Comparison of ENCODE assay signal across 23 cellular contexts in genomic region chr11:17695454-17696441, GRCh38. TPM values are rescaled to one million over a fixed set of nuclear protein-coding genes. Genes with fewer than 3 reads are reported as not detected.
DNase-seq lines count a peak whose midpoint lies in the region; FAIRE-seq and TF ChIP-seq lines count a peak whose summit lies in the region.
"Had no signal": no experiment of that assay in that cellular context is flagged by ENCODE, and none has a peak within 500 bp of the region (broad histone marks: within the 10 kb centered on the region; RNA-seq: fewer than 3 reads in every experiment).

No MANE protein-coding gene starts in this region.

- H3K27ac Mint-ChIP-seq in Calu3 (ENCODE audit: unreplicated experiment) (no peak overlapping the region), H9 (no peak overlapping the region)
- H3K27ac Mint-ChIP-seq: activated CD8-positive, alpha-beta T cell treated with anti-CD3 and anti-CD28 coated beads, Interleukin-2, amount 10 ng/mL, durations not matched to agents 7 days and 5 days had no signal

- intact Hi-C loops in Calu3 (cut with micrococcal nuclease; ENCODE audit: unreplicated experiment) (no loop called here), endothelial cell of umbilical vein (cut with micrococcal nuclease) (no loop called here), esophagus muscularis mucosa (cut with DNase I) (no loop called here), esophagus squamous epithelium (cut with DNase I) (no loop called here)

- H4K8ac ChIP-seq in H9 (replicated peaks; ENCODE audit: insufficient read length, low read depth, low read length): no peak overlapping the region

- no peak for TF ChIP-seq EP300 in esophagus muscularis mucosa (IDR thresholded peaks at IDR 0.05)

- TF ChIP-seq POLR2A in endothelial cell of umbilical vein (IDR thresholded peaks at IDR 0.05; ENCODE audit: low read depth, low read length) (no peak), esophagus muscularis mucosa (IDR thresholded peaks at IDR 0.05; ENCODE audit: low read depth) (no peak), esophagus squamous epithelium (IDR thresholded peaks at IDR 0.05) (no peak)

- no peak for TF ChIP-seq CTCF in Calu3 (IDR thresholded peaks at IDR 0.05; ENCODE audit: unreplicated experiment)
- no peak for TF ChIP-seq CTCF in H9 (conservative IDR thresholded peaks at IDR 0.05)
- TF ChIP-seq CTCF in endothelial cell of umbilical vein (IDR thresholded peaks at IDR 0.05; ENCODE audit: extremely low read depth in 1 of 2, insufficient read depth in 1 of 2, low read depth in 1 of 2, low read length in 2 of 2): no peak
- no peak for TF ChIP-seq CTCF in esophagus muscularis mucosa (IDR thresholded peaks at IDR 0.05)
- TF ChIP-seq CTCF in esophagus squamous epithelium (IDR thresholded peaks at IDR 0.05): no peak

- H3K27me3 Mint-ChIP-seq in Calu3 (ENCODE audit: unreplicated experiment): peaks cover 71% of the 10 kb centered on the region
- H3K27me3 Mint-ChIP-seq in H9 (ENCODE audit: low read depth): peaks cover 69% of the 10 kb centered on the region

- H3K56ac ChIP-seq in H9 (ENCODE audit: insufficient read length, low read depth, low read length): no peak overlapping the region

- no peak overlapping the region for H2BK20ac ChIP-seq in H9 (ENCODE audit: low read depth, low read length, poor library complexity, severe bottlenecking)

- H3K9ac ChIP-seq in H9 (ENCODE audit: extremely low read depth, insufficient read length, low read length) (no peak overlapping the region), endothelial cell of umbilical vein (replicated peaks; ENCODE audit: extremely low read depth, insufficient read depth, low read length) (no peak overlapping the region)

- no peak overlapping the region for H2BK120ac ChIP-seq in H9 (ENCODE audit: low read depth, low read length, poor library complexity, severe bottlenecking)

- H3K14ac ChIP-seq in H9 (ENCODE audit: insufficient read depth, low read length): no peak overlapping the region

- H2BK12ac ChIP-seq in H9 (ENCODE audit: insufficient read length, low read depth, low read length): no peak overlapping the region

- H3K4me3 Mint-ChIP-seq in Calu3 (ENCODE audit: low read depth, unreplicated experiment): peak overlapping the region; percentile 24
- peak overlapping the region; percentile 46 to 80 for H3K4me3 Mint-ChIP-seq in H9
- H3K4me3 Mint-ChIP-seq: activated CD8-positive, alpha-beta T cell treated with anti-CD3 and anti-CD28 coated beads, Interleukin-2, amount 10 ng/mL, durations not matched to agents 7 days and 5 days; activated T-cell treated with anti-CD3 and anti-CD28 coated beads, Interleukin-2, amount 50 U/mL, for 4 hours had no signal

- BruUV-seq in Calu3 (replicated peaks; lab: Mats Ljungman, UMichigan) (no TSS peak), endothelial cell of umbilical vein (replicated peaks; lab: Mats Ljungman, UMichigan) (no TSS peak)

- H4K20me1 ChIP-seq in H9 (ENCODE audit: control insufficient read depth, insufficient read depth, insufficient read length) (no peaks in the 10 kb centered on the region), endothelial cell of umbilical vein (replicated peaks; ENCODE audit: control insufficient read depth, extremely low read depth, insufficient read depth, low read length) (no peaks in the 10 kb centered on the region)

- H3K4me2 ChIP-seq in H9 (ENCODE audit: insufficient read depth, insufficient read length, low read length): peak overlapping the region; percentile 37
- no peak overlapping the region for H3K4me2 ChIP-seq in endothelial cell of umbilical vein (ENCODE audit: insufficient read depth, low read length)

- H3K36me3 Mint-ChIP-seq in Calu3 (ENCODE audit: insufficient read depth, unreplicated experiment) (no peaks in the 10 kb centered on the region), H9 (ENCODE audit: insufficient read depth in 1 of 3, low read depth in 3 of 3) (no peaks in the 10 kb centered on the region)

- no peak overlapping the region for H2BK5ac ChIP-seq in H9 (ENCODE audit: insufficient read length, low read length)

- H3K9me3 Mint-ChIP-seq in Calu3 (ENCODE audit: low read depth, unreplicated experiment) (no peaks in the 10 kb centered on the region), H9 (no peaks in the 10 kb centered on the region)
- H3K9me3 Mint-ChIP-seq: activated T-cell treated with anti-CD3 and anti-CD28 coated beads, Interleukin-2, amount 50 U/mL, for 4 hours had no signal

- H3K27me3 ChIP-seq in H9 (ENCODE audit: insufficient read depth, low read length) (peaks cover 19% of the 10 kb centered on the region), endothelial cell of umbilical vein (ENCODE audit: control insufficient read depth in 2 of 2, insufficient read depth in 2 of 2, low read length in 2 of 2) (peaks cover 27 to 39% of the 10 kb centered on the region in 2 experiments), esophagus muscularis mucosa (peaks cover 0 to 56% (median 16%) of the 10 kb centered on the region in 4 donors), esophagus squamous epithelium (peaks cover 0 to 70% (median 2%) of the 10 kb centered on the region in 4 donors)
- H3K27me3 ChIP-seq: body of pancreas had no signal

- dilution Hi-C loops in endothelial cell of umbilical vein (cut with MboI; ENCODE audit: extremely low pct_ligation_motif_present, low sequenced_read_pairs): no loop called here

- H2AFZ ChIP-seq in H9 (ENCODE audit: low read length) (no peak overlapping the region), endothelial cell of umbilical vein (ENCODE audit: low read depth, low read length) (no peak overlapping the region)

- no peak overlapping the region for H4K5ac ChIP-seq in H9 (ENCODE audit: insufficient read length, low read depth, low read length)

- no peaks in the 10 kb centered on the region for H3K9me1 ChIP-seq in endothelial cell of umbilical vein (replicated peaks; ENCODE audit: control insufficient read depth, extremely low read depth, insufficient read depth, low read length)

- H3K4me3 ChIP-seq in endothelial cell of umbilical vein (replicated peaks in 1 of 3; ENCODE audit: insufficient read depth in 1 of 3, low read depth in 1 of 3, low read length in 3 of 3) (no peak overlapping the region), esophagus muscularis mucosa (peak overlapping the region in 1 of 4 donors; percentile 14), esophagus squamous epithelium (peak overlapping the region in 1 of 4 donors; percentile 18)
- H3K4me3 ChIP-seq: body of pancreas, left lung, mucosa of descending colon, right lobe of liver, stomach, upper lobe of left lung had no signal

- no peaks in the 10 kb centered on the region for H3K79me1 ChIP-seq in H9 (ENCODE audit: insufficient read depth, low read depth, low read length, poor library complexity, severe bottlenecking)

- 0 out of 2 replicates have a peak, but pooled peaks cover 1% of the 10 kb centered on the region for H3K79me2 ChIP-seq in H9 (ENCODE audit: insufficient read depth, low read length)
- H3K79me2 ChIP-seq in endothelial cell of umbilical vein (ENCODE audit: control insufficient read depth, insufficient read depth, low read length): no peaks in the 10 kb centered on the region

- no peak overlapping the region for H2AK5ac ChIP-seq in H9 (ENCODE audit: insufficient read length, low read length)

- H3K4me1 ChIP-seq in H9 (ENCODE audit: insufficient read depth, low read length): no peaks in the 10 kb centered on the region
- H3K4me1 ChIP-seq in endothelial cell of umbilical vein (ENCODE audit: control insufficient read depth, extremely low read depth, insufficient read depth, low read length): no peaks in the 10 kb centered on the region
- H3K4me1 ChIP-seq in esophagus muscularis mucosa: peaks cover 0 to 7% (median 0%) of the 10 kb centered on the region in 4 donors
- peaks cover 0 to 6% (median 0%) of the 10 kb centered on the region in 3 donors for H3K4me1 ChIP-seq in esophagus squamous epithelium
- H3K4me1 ChIP-seq: left lung, right lobe of liver had no signal

- H3K36me3 ChIP-seq in endothelial cell of umbilical vein (ENCODE audit: control insufficient read depth in 2 of 2, extremely low read depth in 1 of 2, insufficient read depth in 2 of 2, low read length in 2 of 2) (no peaks in the 10 kb centered on the region), esophagus muscularis mucosa (no peaks in the 10 kb centered on the region), esophagus squamous epithelium (no peaks in the 10 kb centered on the region)
- H3K36me3 ChIP-seq: left lung, right lobe of liver, stomach, upper lobe of left lung had no signal

- no peaks in the 10 kb centered on the region for H3K4me1 Mint-ChIP-seq in Calu3 (ENCODE audit: low read depth, unreplicated experiment)
- H3K4me1 Mint-ChIP-seq in H9: peaks cover 0 to 17% of the 10 kb centered on the region in 2 experiments; a peak in 3 of 4 replicates

- H3K23me2 ChIP-seq in H9 (ENCODE audit: insufficient read length, low read depth, low read length, poor library complexity, severe bottlenecking): peaks cover 4% of the 10 kb centered on the region

- H4K91ac ChIP-seq in H9 (ENCODE audit: insufficient read length, low read depth, low read length): no peak overlapping the region

- POLR2A ChIA-PET in endothelial cell of umbilical vein (lab: Charles Lee): no interaction called here

- no peak overlapping the region for H3K27ac ChIP-seq in H9 (ENCODE audit: insufficient read length, low read depth, low read length)
- no peak overlapping the region for H3K27ac ChIP-seq in endothelial cell of umbilical vein (ENCODE audit: insufficient read depth, low read depth, low read length)
- no peak overlapping the region for H3K27ac ChIP-seq in esophagus muscularis mucosa (replicated peaks in 1 of 4)
- no peak overlapping the region for H3K27ac ChIP-seq in esophagus squamous epithelium
- H3K27ac ChIP-seq: body of pancreas, left lung, right lobe of liver, stomach, upper lobe of left lung had no signal

- CTCF ChIA-PET in Calu3 (lab: Charles Lee) (no interaction called here), endothelial cell of umbilical vein (lab: Charles Lee) (no interaction called here)

- H3T11ph ChIP-seq in H9 (ENCODE audit: low read length): no peak overlapping the region

- peak overlapping the region; percentile 27 for H3K18ac ChIP-seq in H9 (ENCODE audit: insufficient read length, low read depth, low read length)

- H3K9me3 ChIP-seq in H9 (ENCODE audit: control insufficient read depth, low read depth, low read length) (no peaks in the 10 kb centered on the region), endothelial cell of umbilical vein (replicated peaks; ENCODE audit: control insufficient read depth, insufficient read depth, low read length) (no peaks in the 10 kb centered on the region), esophagus muscularis mucosa (no peaks in the 10 kb centered on the region), esophagus squamous epithelium (no peaks in the 10 kb centered on the region)
- H3K9me3 ChIP-seq: body of pancreas, left lung, mucosa of descending colon, right lobe of liver, stomach, upper lobe of left lung had no signal

- H3K4ac ChIP-seq in H9 (ENCODE audit: low read depth, low read length): no peak overlapping the region

- no peak for FAIRE-seq in endothelial cell of umbilical vein (lab: Jason Lieb, UNC)
- FAIRE-seq: colon had no signal

- no CpG with 5 or more reads among the region's 68 CpGs for WGBS in H9 (ENCODE audit: extremely low coverage, insufficient read length, low lambda C conversion rate)
- 10% methylated on average over 21 of the region's 68 CpGs for WGBS in esophagus muscularis mucosa
- WGBS in esophagus squamous epithelium, 2 donors: 17 to 27% methylated on average over 12 to 33 of the region's 68 CpGs

- H3K23ac ChIP-seq in H9 (ENCODE audit: insufficient read length, low read depth, low read length): no peak overlapping the region

- DNase-seq in Calu3 (no peak), H9 (no peak), endothelial cell of umbilical vein (ENCODE audit: low read depth, low spot score) (no peak), myocyte (ENCODE audit: low read depth) (peak; percentile 94), esophagus muscularis mucosa (ENCODE audit: extremely low spot score) (no peak), NCI-H2081 (lab: John Stamatoyannopoulos, UW) (no peak), esophagus squamous epithelium (lab: John Stamatoyannopoulos, UW) (no peak)
- no peak for DNase-seq in stimulated activated CD4-positive, alpha-beta T cell treated with anti-CD3 and anti-CD28 coated beads, Interleukin-2, amount 100 ng/mL, for 24 hours
- DNase-seq: activated CD8-positive, alpha-beta T cell treated with anti-CD3 and anti-CD28 coated beads, Interleukin-2, amount 10 ng/mL, durations not matched to agents 7 days and 5 days; activated naive CD4-positive, alpha-beta T cell treated with anti-CD3 and anti-CD28 coated beads, Interleukin-2, amount 50 U/mL, for 16 hours; activated T-cell treated with anti-CD3 and anti-CD28 coated beads, Interleukin-2, amount 50 U/mL, for 4 hours; body of pancreas; foreskin fibroblast; left lung; mucosa of descending colon; NCI-H1092 treated with DMSO at 0.1 percent for 48 hours; NCI-H82; nucleus accumbens; right lobe of liver; stomach; T-helper 9 cell had no signal

- no peak overlapping the region; the same call in 1 of the 2 replicates for H2BK15ac ChIP-seq in H9 (ENCODE audit: low read depth, low read length)

RNA-seq across cellular contexts. Expression of gene MYOD1, which starts 23.6 kb away (rescaled TPM):
- total RNA-seq in Calu3 (2022) (not detected in 2 replicates), H9 (2021) (not detected in 2 replicates), endothelial cell of umbilical vein (not detected in 2 replicates), myocyte (398 and 510 TPM in 2 replicates), esophagus muscularis mucosa (not detected), esophagus squamous epithelium (not detected)
- not detected in 2 replicates for polyA plus RNA-seq in endothelial cell of umbilical vein
- polyA plus RNA-seq in endothelial cell of umbilical vein (2011; cell fraction: cytosol; rRNA removed): not detected in 2 replicates
- polyA plus RNA-seq in endothelial cell of umbilical vein (2011; cell fraction: nucleus; rRNA removed): not detected in 2 replicates
- not detected in 2 replicates for polyA plus RNA-seq in endothelial cell of umbilical vein (2012)
- polyA minus RNA-seq in endothelial cell of umbilical vein: not detected in 2 replicates
- not detected for polyA minus RNA-seq in endothelial cell of umbilical vein (2011; cell fraction: cytosol; rRNA and poly(A)+ RNA removed)
- polyA minus RNA-seq in endothelial cell of umbilical vein (2011; cell fraction: nucleus; rRNA and poly(A)+ RNA removed): not detected in 2 replicates
- 97.5 TPM for polyA plus RNA-seq in myocyte (2012)
- total RNA-seq: activated CD8-positive, alpha-beta T cell treated with anti-CD3 and anti-CD28 coated beads, Interleukin-2, amount 10 ng/mL, durations not matched to agents 7 days and 5 days; activated T-cell treated with anti-CD3 and anti-CD28 coated beads, Interleukin-2, amount 50 U/mL, for 4 hours; body of pancreas; left lung; mucosa of descending colon; right lobe of liver; stomach; upper lobe of left lung had no signal
- polyA plus RNA-seq: stomach had no signal

RNA-seq across cellular contexts. Expression of gene KCNC1, which starts 38.8 kb away (rescaled TPM):
- total RNA-seq in Calu3 (2022): 0.10 and 0.26 TPM in 2 replicates
- total RNA-seq in H9 (2021): 0.04 TPM in 1 of 2 replicates, not detected in the other
- not detected in 2 replicates for total RNA-seq in endothelial cell of umbilical vein
- not detected in 2 replicates for polyA plus RNA-seq in endothelial cell of umbilical vein
- not detected in 2 replicates for polyA plus RNA-seq in endothelial cell of umbilical vein (2011; cell fraction: cytosol; rRNA removed)
- polyA plus RNA-seq in endothelial cell of umbilical vein (2011; cell fraction: nucleus; rRNA removed): not detected in 2 replicates
- polyA plus RNA-seq in endothelial cell of umbilical vein (2012): 0.09 TPM in 1 of 2 replicates, not detected in the other
- not detected in 2 replicates for polyA minus RNA-seq in endothelial cell of umbilical vein
- not detected for polyA minus RNA-seq in endothelial cell of umbilical vein (2011; cell fraction: cytosol; rRNA and poly(A)+ RNA removed)
- polyA minus RNA-seq in endothelial cell of umbilical vein (2011; cell fraction: nucleus; rRNA and poly(A)+ RNA removed): not detected in 2 replicates
- total RNA-seq in myocyte: 0.27 and 0.57 TPM in 2 replicates
- polyA plus RNA-seq in myocyte (2012): 0.54 TPM
- not detected for total RNA-seq in esophagus muscularis mucosa
- not detected for total RNA-seq in esophagus squamous epithelium
- total RNA-seq: activated CD8-positive, alpha-beta T cell treated with anti-CD3 and anti-CD28 coated beads, Interleukin-2, amount 10 ng/mL, durations not matched to agents 7 days and 5 days; activated T-cell treated with anti-CD3 and anti-CD28 coated beads, Interleukin-2, amount 50 U/mL, for 4 hours; left lung; right lobe of liver; upper lobe of left lung had no signal

Comparison
In these comparisons a context has a peak if more than half of its experiments do, and no peak if none do; other contexts are left out.
1. RNA of gene MYOD1, which starts 23.6 kb away (total RNA-seq): 398 to 510 TPM in myocyte; not detected in Calu3, not detected in H9, not detected in endothelial cell of umbilical vein, not detected in esophagus muscularis mucosa and not detected in esophagus squamous epithelium; every median in the first group is over 100 times any median in the second.